Comparison of ENCODE assay signal across 1 cellular context in the genomic region with DNA sequence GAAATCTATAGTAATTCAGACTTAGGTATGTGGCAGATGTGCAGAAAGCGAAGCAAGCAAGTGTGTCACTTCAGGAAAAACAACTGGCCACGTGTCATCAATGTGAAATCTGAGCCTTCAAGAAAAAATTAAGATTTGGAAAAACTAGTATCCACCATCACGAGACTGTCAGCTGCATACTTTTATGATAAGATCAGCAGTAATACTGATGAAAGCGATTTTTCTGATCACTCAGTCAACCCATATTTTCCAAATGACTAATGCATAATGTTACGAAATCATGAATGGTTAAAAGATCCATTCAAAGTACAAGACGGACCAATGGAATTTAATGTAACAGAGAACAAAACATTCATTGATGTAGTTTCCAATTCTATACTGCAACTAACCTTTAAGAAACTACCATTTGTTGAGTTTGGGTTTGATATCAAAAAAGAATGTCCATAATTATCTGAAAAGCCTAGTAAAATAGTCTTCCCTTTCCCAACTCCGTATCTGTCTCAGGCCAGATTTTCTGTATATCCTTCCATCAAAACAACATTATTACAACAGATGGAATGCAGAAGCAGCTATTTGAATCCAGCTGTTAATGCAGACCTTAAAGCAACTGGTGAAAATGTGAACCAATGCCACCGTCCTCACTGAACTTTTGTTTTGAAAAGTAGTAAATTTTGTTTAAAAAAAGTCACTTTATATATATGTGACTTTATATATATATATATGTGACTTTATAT.
TF ChIP-seq lines count a peak whose summit lies in the region.

No MANE protein-coding gene starts in this region.

TF ChIP-seq in K562, 482 proteins besides CTCF, POLR2A, EP300 and RAD21:
- peak; percentile 48 for TF ChIP-seq CEBPB (tag; IDR thresholded peaks at IDR 0.05)
- TF ChIP-seq ZNF282 (CRISPR knock-in tag; IDR thresholded peaks at IDR 0.05) = no peak
- TF ChIP-seq E2F3 (CRISPR knock-in tag; IDR thresholded peaks at IDR 0.05) = no peak
- TF ChIP-seq ZNF586 (CRISPR knock-in tag; conservative IDR thresholded peaks at IDR 0.05) = no peak
